Comparison of ENCODE assay signal across 8 cellular contexts in the genomic region with DNA sequence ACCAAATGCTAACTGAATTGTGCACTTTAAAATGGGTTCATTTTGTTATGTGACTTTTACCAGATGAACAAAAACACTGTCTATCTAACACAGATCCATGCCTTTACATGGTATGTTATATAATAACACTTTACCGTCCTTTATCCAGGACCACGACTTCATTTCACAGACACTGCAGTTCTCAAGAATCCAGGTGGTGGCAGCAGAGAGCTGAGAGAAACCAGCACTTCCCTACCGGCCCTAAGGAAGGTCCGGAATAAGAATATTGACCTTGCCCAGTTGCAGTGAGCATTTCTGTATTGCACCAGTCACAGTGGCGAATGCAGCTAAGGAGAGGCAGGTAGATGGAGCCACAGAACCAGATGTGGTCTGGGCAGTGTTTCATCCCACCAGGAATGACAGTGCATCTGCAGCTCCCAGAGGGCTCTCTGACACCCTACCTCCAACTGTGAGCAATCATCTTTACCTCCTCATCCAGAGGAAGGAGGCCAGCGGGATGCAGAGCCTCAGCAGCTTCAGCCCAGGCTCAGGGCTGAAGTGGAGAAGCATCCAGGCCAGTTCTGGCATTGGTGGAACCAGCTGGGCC. TPM values are rescaled to one million over a fixed set of nuclear protein-coding genes. Genes with fewer than 3 reads are reported as not detected.
DNase-seq lines count a peak whose midpoint lies in the region; ATAC-seq and TF ChIP-seq lines count a peak whose summit lies in the region.

No MANE protein-coding gene starts in this region.

- H3K36me3 Mint-ChIP-seq in naive thymus-derived CD8-positive, alpha-beta T cell: no peaks in the 10 kb centered on the region

- POLR2A ChIA-PET in naive thymus-derived CD8-positive, alpha-beta T cell (lab: Charles Lee): interaction anchor here (0.6 kb wide), 1 partner anchor 1163 kb away, joined by 3 read pairs; no protein-coding TSS in a partner anchor

- DNase-seq in ELR (ENCODE audit: low read depth) (peak; percentile 61), NCI-H1417 (lab: John Stamatoyannopoulos, UW) (peak; percentile 44 to 68 (median 60)), epidermal melanocyte (ENCODE audit: insufficient read length, low spot score) (peak; percentile 80)
- DNase-seq in naive thymus-derived CD8-positive, alpha-beta T cell: peak in 7 of 10 donors; percentile 5 to 38 (median 25)

- H3K4me1 Mint-ChIP-seq in naive thymus-derived CD8-positive, alpha-beta T cell: peaks cover 8 to 10% (median 9%) of the 10 kb centered on the region in 4 donors

- ATAC-seq in naive thymus-derived CD8-positive, alpha-beta T cell: no peak
- ATAC-seq in GM19351 (IDR thresholded peaks at IDR 0.05; ENCODE audit: unreplicated experiment) (no peak), GM19035 (IDR thresholded peaks at IDR 0.05; ENCODE audit: unreplicated experiment) (no peak)

- no peak overlapping the region for H3K27ac Mint-ChIP-seq in naive thymus-derived CD8-positive, alpha-beta T cell

- H3K4me3 ChIP-seq in WI38 (ENCODE audit: low read depth, low read length): no peak overlapping the region

- peaks cover 1 to 29% (median 15%) of the 10 kb centered on the region in 5 donors for H3K27me3 Mint-ChIP-seq in naive thymus-derived CD8-positive, alpha-beta T cell

- no peak overlapping the region for H3K4me3 Mint-ChIP-seq in naive thymus-derived CD8-positive, alpha-beta T cell

- TF ChIP-seq CTCF in 22Rv1 (IDR thresholded peaks at IDR 0.05) (peak; percentile 92), WI38 (IDR thresholded peaks at IDR 0.05; ENCODE audit: low read depth, low read length) (peak; percentile 84)

- H3K9me3 Mint-ChIP-seq in naive thymus-derived CD8-positive, alpha-beta T cell: no peaks in the 10 kb centered on the region

- H3K27ac ChIP-seq in 22Rv1: no peak overlapping the region

RNA-seq across cellular contexts. Expression of a gene that starts 44.6 kb away (rescaled TPM):
- total RNA-seq in naive thymus-derived CD8-positive, alpha-beta T cell: 10 to 100 TPM; 29.3 to 29.4 TPM
- 1 to 10 TPM in 2 of 3 donors, under 1 TPM in 1; 0.49 to 1.9 (median 1.2) TPM for polyA plus RNA-seq in naive thymus-derived CD8-positive, alpha-beta T cell

Comparison
In these comparisons a context has a peak if more than half of its experiments do, and no peak if none do; other contexts are left out.
1. DNase-seq: peak in every context shown above with its lines; median percentile 80 in epidermal melanocyte; 61 in ELR; 60 in NCI-H1417; 25 in naive thymus-derived CD8-positive, alpha-beta T cell.